Comparison of ENCODE assay signal across 29 cellular contexts in genomic region chr13:102310691-102311432, GRCh38.
DNase-seq lines count a peak whose midpoint lies in the region; ATAC-seq and TF ChIP-seq lines count a peak whose summit lies in the region.
"Had no signal": no experiment of that assay in that cellular context is flagged by ENCODE, and none has a peak within 500 bp of the region (broad histone marks: within the 10 kb centered on the region; RNA-seq: fewer than 3 reads in every experiment).

No MANE protein-coding gene starts in this region.

- intact Hi-C loops in left ventricle myocardium inferior (cut with micrococcal nuclease), result no loop called here
- intact Hi-C loops in sigmoid colon (cut with DNase I), result no loop called here

- TF ChIP-seq EP300 in sigmoid colon (IDR thresholded peaks at IDR 0.05), result no peak

- no peak overlapping the region for H3K9ac ChIP-seq in Karpas-422 (ENCODE audit: low read length)

- H3K4me1 ChIP-seq in GM23338 (ENCODE audit: insufficient read depth) (no peaks in the 10 kb centered on the region), left ventricle myocardium inferior (peaks cover 33% of the 10 kb centered on the region), sigmoid colon (peaks cover 0 to 4% (median 0%) of the 10 kb centered on the region in 4 donors), Karpas-422 (ENCODE audit: low read length) (no peaks in the 10 kb centered on the region)
- H3K4me1 ChIP-seq: A549, Peyer's patch had no signal

- no peaks in the 10 kb centered on the region for H3K9me3 Mint-ChIP-seq in GM23338
- H3K9me3 Mint-ChIP-seq: activated naive CD8-positive, alpha-beta T cell treated with anti-CD3 and anti-CD28 coated beads, Interleukin-2, amount 50 U/mL, for 24 hours; natural killer cell treated with Interleukin-12 subunit alpha and Interleukin-12 subunit beta and Interleukin-15 and Interleukin-18, amount 100 ng/mL, for 72 hours had no signal

- no peak for ATAC-seq in GM23338
- no peak for ATAC-seq in GM19452 (IDR thresholded peaks at IDR 0.05; ENCODE audit: unreplicated experiment)
- ATAC-seq: A549; activated CD4-positive, alpha-beta T cell treated with anti-CD3 and anti-CD28 coated beads for 36 hours; activated naive CD8-positive, alpha-beta T cell treated with anti-CD3 and anti-CD28 coated beads, Interleukin-2, amount 50 U/mL, for 24 hours; natural killer cell treated with Interleukin-12 subunit alpha and Interleukin-12 subunit beta and Interleukin-15 and Interleukin-18, amount 100 ng/mL, for 72 hours; T-helper 17 cell had no signal

- H3K9me2 ChIP-seq in GM23338 (ENCODE audit: insufficient read depth) (no peaks in the 10 kb centered on the region), Karpas-422 (replicated peaks; ENCODE audit: insufficient read depth, low read length) (no peaks in the 10 kb centered on the region)

- H3F3A ChIP-seq in GM23338 (replicated peaks; ENCODE audit: low read depth), result no peaks in the 10 kb centered on the region

- no peaks in the 10 kb centered on the region for H3K36me3 Mint-ChIP-seq in GM23338 (ENCODE audit: low read depth)
- H3K36me3 Mint-ChIP-seq: immature natural killer cell; natural killer cell treated with Interleukin-12 subunit alpha and Interleukin-12 subunit beta and Interleukin-15 and Interleukin-18, amount 100 ng/mL, for 72 hours had no signal

- TF ChIP-seq CTCF in GM23338 (conservative IDR thresholded peaks at IDR 0.05; ENCODE audit: low read depth in 2 of 2), result no peak
- no peak for TF ChIP-seq CTCF in left ventricle myocardium inferior (IDR thresholded peaks at IDR 0.05; ENCODE audit: borderline replicate concordance)
- no peak for TF ChIP-seq CTCF in sigmoid colon (IDR thresholded peaks at IDR 0.05)

- H4K20me1 ChIP-seq in GM23338 (replicated peaks; ENCODE audit: insufficient read depth), result no peaks in the 10 kb centered on the region
- H4K20me1 ChIP-seq in Karpas-422 (ENCODE audit: insufficient read depth, low read depth, low read length), result no peaks in the 10 kb centered on the region

- H3K4me1 Mint-ChIP-seq in GM23338, result no peaks in the 10 kb centered on the region; the same call in 2 of the 3 replicates
- H3K4me1 Mint-ChIP-seq: activated CD4-positive, alpha-beta T cell treated with anti-CD3 and anti-CD28 coated beads for 36 hours; activated naive CD8-positive, alpha-beta T cell treated with anti-CD3 and anti-CD28 coated beads, Interleukin-2, amount 50 U/mL, for 24 hours; immature natural killer cell had no signal

- H3K9me3 ChIP-seq in left ventricle myocardium inferior (replicated peaks), result no peaks in the 10 kb centered on the region
- H3K9me3 ChIP-seq in sigmoid colon, result no peaks in the 10 kb centered on the region
- H3K9me3 ChIP-seq in Karpas-422 (ENCODE audit: low read length), result no peaks in the 10 kb centered on the region
- H3K9me3 ChIP-seq: A549, BE2C, Peyer's patch had no signal

- H3K27me3 Mint-ChIP-seq in GM23338 (ENCODE audit: insufficient read depth, low read depth, poor library complexity), result no peaks in the 10 kb centered on the region

- no peak for DNase-seq in GM23338 (ENCODE audit: low spot score)
- peak; percentile 28 for DNase-seq in epidermal melanocyte (ENCODE audit: insufficient read length, low spot score)
- peak; percentile 54 for DNase-seq in left ventricle myocardium inferior
- DNase-seq in sigmoid colon, result peak; percentile 77
- no peak for DNase-seq in NCI-H2107 treated with DMSO at 0.1 percent for 48 hours (lab: John Stamatoyannopoulos, UW; ENCODE audit: unreplicated experiment)
- DNase-seq in activated CD4-positive, CD25-positive, alpha-beta regulatory T cell treated with anti-CD3 and anti-CD28 coated beads, Interleukin-2, amount 50 U/mL, for 72 hours, result no peak
- no peak for DNase-seq in Karpas-422
- DNase-seq: activated CD4-positive, alpha-beta T cell treated with anti-CD3 and anti-CD28 coated beads for 36 hours; activated CD8-positive, alpha-beta memory T cell treated with anti-CD3 and anti-CD28 coated beads for 24 hours; activated gamma-delta T cell treated with Interleukin-2 at 50 U/mL for 16 hours; activated naive CD8-positive, alpha-beta T cell treated with anti-CD3 and anti-CD28 coated beads, Interleukin-2, amount 50 U/mL, for 24 hours; activated T-cell treated with anti-CD3 and anti-CD28 coated beads, Interleukin-2, amount 50 U/mL, for 1 hour; BE2C; DMS53; GF-D8; hippocampal formation; immature natural killer cell; NCI-H1048; NCI-H1694 treated with DMSO at 0.1 percent for 48 hours; NCI-H526; posterior cingulate gyrus; stimulated activated CD4-positive, alpha-beta T cell treated with anti-CD3 and anti-CD28 coated beads, Interleukin-2, amount 100 ng/mL, for 24 hours; T-helper 17 cell had no signal

- H3K4me2 ChIP-seq in GM23338, result no peak overlapping the region
- H3K4me2 ChIP-seq in Karpas-422 (ENCODE audit: low read depth, low read length, poor library complexity, severe bottlenecking), result no peak overlapping the region
- H3K4me2 ChIP-seq: A549, smooth muscle cell had no signal

- H3K36me3 ChIP-seq in GM23338 (ENCODE audit: insufficient read depth) (no peaks in the 10 kb centered on the region), left ventricle myocardium inferior (no peaks in the 10 kb centered on the region), sigmoid colon (no peaks in the 10 kb centered on the region), Karpas-422 (ENCODE audit: insufficient read depth, low read length) (no peaks in the 10 kb centered on the region)
- H3K36me3 ChIP-seq: BE2C, Peyer's patch had no signal

- peak overlapping the region; percentile 73; the same call in 1 of the 2 replicates for H2AFZ ChIP-seq in GM23338
- no peak overlapping the region for H2AFZ ChIP-seq in Karpas-422 (ENCODE audit: low read length)

- WGBS in sigmoid colon, 2 donors, result 85 to 88% methylated on average over 4 of the region's 4 CpGs

- no peak overlapping the region for H3K4me3 Mint-ChIP-seq in GM23338
- H3K4me3 Mint-ChIP-seq: activated CD4-positive, alpha-beta T cell treated with anti-CD3 and anti-CD28 coated beads for 36 hours; activated naive CD8-positive, alpha-beta T cell treated with anti-CD3 and anti-CD28 coated beads, Interleukin-2, amount 50 U/mL, for 24 hours; immature natural killer cell; natural killer cell treated with Interleukin-12 subunit alpha and Interleukin-12 subunit beta and Interleukin-15 and Interleukin-18, amount 100 ng/mL, for 72 hours; T-helper 17 cell had no signal

- no peak overlapping the region for H3K27ac Mint-ChIP-seq in GM23338
- H3K27ac Mint-ChIP-seq: activated CD4-positive, alpha-beta T cell treated with anti-CD3 and anti-CD28 coated beads for 36 hours; activated naive CD8-positive, alpha-beta T cell treated with anti-CD3 and anti-CD28 coated beads, Interleukin-2, amount 50 U/mL, for 24 hours; immature natural killer cell; natural killer cell treated with Interleukin-12 subunit alpha and Interleukin-12 subunit beta and Interleukin-15 and Interleukin-18, amount 100 ng/mL, for 72 hours; T-helper 17 cell had no signal

- H3K4me3 ChIP-seq in GM23338, result no peak overlapping the region
- H3K4me3 ChIP-seq in left ventricle myocardium inferior, result no peak overlapping the region
- no peak overlapping the region for H3K4me3 ChIP-seq in sigmoid colon
- H3K4me3 ChIP-seq in Karpas-422 (ENCODE audit: low read length), result no peak overlapping the region
- H3K4me3 ChIP-seq: A549, coronary artery, Peyer's patch, smooth muscle cell had no signal

- no peak for TF ChIP-seq POLR2A in sigmoid colon (IDR thresholded peaks at IDR 0.05)

- H3K27me3 ChIP-seq in GM23338 (ENCODE audit: insufficient read depth) (no peaks in the 10 kb centered on the region), left ventricle myocardium inferior (ENCODE audit: low read depth) (no peaks in the 10 kb centered on the region), sigmoid colon (no peaks in the 10 kb centered on the region), Karpas-422 (ENCODE audit: low read length) (no peaks in the 10 kb centered on the region)
- H3K27me3 ChIP-seq: BE2C, Peyer's patch had no signal

- H3K27ac ChIP-seq in GM23338 (ENCODE audit: low read depth) (no peak overlapping the region), left ventricle myocardium inferior (replicated peaks) (peak overlapping the region; percentile 74), sigmoid colon (peak overlapping the region in 2 of 4 donors; percentile 22 to 48), Karpas-422 (ENCODE audit: low read length) (no peak overlapping the region)
- H3K27ac ChIP-seq: A549, Peyer's patch had no signal

- H3K79me2 ChIP-seq in GM23338 (replicated peaks; ENCODE audit: insufficient read depth), result no peaks in the 10 kb centered on the region
- H3K79me2 ChIP-seq in Karpas-422 (ENCODE audit: low read length), result no peaks in the 10 kb centered on the region

TF ChIP-seq in GM23338, 12 proteins besides CTCF, POLR2A, EP300 and RAD21 (continues in another document):
- TF ChIP-seq JUNB (IDR thresholded peaks at IDR 0.05; ENCODE audit: unreplicated experiment) (no peak), EZH2 (IDR thresholded peaks at IDR 0.05; ENCODE audit: low read depth, unreplicated experiment) (no peak)

Comparison
In these comparisons a context has a peak if more than half of its experiments do, and no peak if none do; other contexts are left out.
1. DNase-seq: peak in epidermal melanocyte (single experiment), left ventricle myocardium inferior (single experiment) and sigmoid colon (single experiment); none in GM23338 (single experiment), NCI-H2107 treated with DMSO at 0.1 percent for 48 hours (single experiment), activated CD4-positive, CD25-positive, alpha-beta regulatory T cell treated with anti-CD3 and anti-CD28 coated beads, Interleukin-2, amount 50 U/mL, for 72 hours (single experiment) and Karpas-422 (single experiment).